14 cellular contexts compared by ENCODE assay signal in genomic region chr2:20501974-20502373, GRCh38. TPM values are rescaled to one million over a fixed set of nuclear protein-coding genes. Genes with fewer than 3 reads are reported as not detected.
A peak's percentile ranks its signal among the peaks of the same experiment; 100 is the strongest.
DNase-seq lines count a peak whose midpoint lies in the region; ATAC-seq, FAIRE-seq and TF ChIP-seq lines count a peak whose summit lies in the region.
"Had no signal": no experiment of that assay in that cellular context is flagged by ENCODE, and none has a peak within 500 bp of the region (broad histone marks: within the 10 kb centered on the region; RNA-seq: fewer than 3 reads in every experiment).

No MANE protein-coding gene starts in this region.

- TSS peak; percentile 93 for BruUV-seq in MCF 10A (replicated peaks; lab: Mats Ljungman, UMichigan)

- FAIRE-seq in small intestine (lab: Jason Lieb, UNC) = no peak
- FAIRE-seq: A204.1 had no signal

- H3K4me3 Mint-ChIP-seq in MCF 10A (ENCODE audit: unreplicated experiment) = no peak overlapping the region
- H3K4me3 Mint-ChIP-seq in WTC11 = no peak overlapping the region

- WGBS in tibial nerve, 2 donors = 71 to 80% methylated on average over 4 of the region's 4 CpGs
- WGBS in small intestine, 3 donors = 59 to 83% (median 67%) methylated on average over 4 of the region's 4 CpGs

- peaks cover 11% of the 10 kb centered on the region for H3K9me3 Mint-ChIP-seq in MCF 10A (ENCODE audit: unreplicated experiment)
- H3K9me3 Mint-ChIP-seq in WTC11 = no peaks in the 10 kb centered on the region

- CTCF ChIA-PET in MCF 10A (lab: Yijun Ruan, JAX) (interaction anchor here (0.7 to 1.7 kb wide), 5 partner anchors 55 to 149 kb away, joined by 3 to 9 read pairs (median 4); partner anchors contain the start of genes HS1BP3 and RHOB), WTC11 (lab: Charles Lee) (no interaction called here)

- peak overlapping the region; percentile 98 for H3K27ac Mint-ChIP-seq in MCF 10A (ENCODE audit: low read depth, unreplicated experiment)
- no peak overlapping the region for H3K27ac Mint-ChIP-seq in WTC11

- peak; percentile 21 to 86 for TF ChIP-seq EP300 in tibial nerve (IDR thresholded peaks at IDR 0.05)

- peak overlapping the region in 1 of 2 donors; percentile 49 for H3K27ac ChIP-seq in breast epithelium
- peak overlapping the region; percentile 43 for H3K27ac ChIP-seq in SJSA1
- H3K27ac ChIP-seq in tibial nerve = no peak overlapping the region
- no peak overlapping the region for H3K27ac ChIP-seq in small intestine (ENCODE audit: low read depth in 1 of 2, low read length in 1 of 2)
- H3K27ac ChIP-seq: coronary artery, tibial artery had no signal

- no peak for TF ChIP-seq POLR2A in breast epithelium (IDR thresholded peaks at IDR 0.05)
- no peak for TF ChIP-seq POLR2A in tibial nerve (IDR thresholded peaks at IDR 0.05)

- POLR2A ChIA-PET in MCF 10A (lab: Yijun Ruan, JAX) = interaction anchor here (0.6 to 1.8 kb wide), 13 partner anchors 8 to 116 kb away, joined by 3 to 9 read pairs (median 3); partner anchors contain the start of gene RHOB
- POLR2A ChIA-PET in WTC11 (lab: Charles Lee) = no interaction called here

- peaks cover 0 to 1% of the 10 kb centered on the region in 2 donors for H3K4me1 ChIP-seq in breast epithelium
- H3K4me1 ChIP-seq in SJSA1 (replicated peaks) = peaks cover 26% of the 10 kb centered on the region
- H3K4me1 ChIP-seq in tibial nerve = peaks cover 0 to 4% (median 2%) of the 10 kb centered on the region in 4 donors
- H3K4me1 ChIP-seq in small intestine (ENCODE audit: control insufficient read depth in 2 of 2, insufficient read depth in 1 of 2, low read depth in 1 of 2, low read length in 1 of 2) = no peaks in the 10 kb centered on the region

- H3K36me3 ChIP-seq in breast epithelium = no peaks in the 10 kb centered on the region
- no peaks in the 10 kb centered on the region for H3K36me3 ChIP-seq in SJSA1
- H3K36me3 ChIP-seq in tibial nerve = no peaks in the 10 kb centered on the region
- no peaks in the 10 kb centered on the region for H3K36me3 ChIP-seq in small intestine (ENCODE audit: control insufficient read depth in 2 of 2, insufficient read depth in 2 of 2, low read length in 2 of 2)
- H3K36me3 ChIP-seq: tibial artery had no signal

- H3K4me1 Mint-ChIP-seq in MCF 10A (ENCODE audit: insufficient read depth, unreplicated experiment) (peaks cover 45% of the 10 kb centered on the region), WTC11 (peaks cover 12% of the 10 kb centered on the region)

- no peaks in the 10 kb centered on the region for H3K27me3 Mint-ChIP-seq in MCF 10A (ENCODE audit: insufficient read depth, unreplicated experiment)
- no peaks in the 10 kb centered on the region for H3K27me3 Mint-ChIP-seq in WTC11 (ENCODE audit: low read depth)

- intact Hi-C loops in MCF 10A (cut with micrococcal nuclease) = loop anchor here (5.0 to 10.0 kb wide), 2 partner anchors 73 to 115 kb away; no protein-coding TSS in a partner anchor
- intact Hi-C loops in breast epithelium (cut with DNase I; ENCODE audit: low total_unique reads) = no loop called here

- ATAC-seq in WTC11 = no peak

- TF ChIP-seq CTCF in MCF 10A (IDR thresholded peaks at IDR 0.05; ENCODE audit: unreplicated experiment) (no peak), breast epithelium (IDR thresholded peaks at IDR 0.05) (no peak), fibroblast of the aortic adventitia (IDR thresholded peaks at IDR 0.05; ENCODE audit: insufficient read depth, low read length) (no peak), tibial nerve (IDR thresholded peaks at IDR 0.05) (no peak), WTC11 (IDR thresholded peaks at IDR 0.05) (no peak)

- H3K9me3 ChIP-seq in breast epithelium (no peaks in the 10 kb centered on the region), SJSA1 (replicated peaks) (no peaks in the 10 kb centered on the region), tibial nerve (no peaks in the 10 kb centered on the region), small intestine (ENCODE audit: control insufficient read depth, low read depth) (no peaks in the 10 kb centered on the region)
- H3K9me3 ChIP-seq: tibial artery had no signal

- peaks cover 6% of the 10 kb centered on the region for H3K36me3 Mint-ChIP-seq in MCF 10A (ENCODE audit: insufficient read depth, unreplicated experiment)
- H3K36me3 Mint-ChIP-seq in WTC11 = no peaks in the 10 kb centered on the region

- no peak overlapping the region for H3K4me3 ChIP-seq in breast epithelium
- H3K4me3 ChIP-seq in SJSA1 = no peak overlapping the region
- no peak overlapping the region for H3K4me3 ChIP-seq in fibroblast of the aortic adventitia (ENCODE audit: low read depth, low read length)
- H3K4me3 ChIP-seq in tibial nerve = no peak overlapping the region
- H3K4me3 ChIP-seq in small intestine (ENCODE audit: low read depth in 1 of 2, low read length in 2 of 2) = no peak overlapping the region
- H3K4me3 ChIP-seq: coronary artery, tibial artery had no signal

- H3K27me3 ChIP-seq in breast epithelium (no peaks in the 10 kb centered on the region), SJSA1 (replicated peaks) (no peaks in the 10 kb centered on the region), tibial nerve (no peaks in the 10 kb centered on the region), small intestine (ENCODE audit: control insufficient read depth in 2 of 2, insufficient read depth in 2 of 2, low read length in 2 of 2) (no peaks in the 10 kb centered on the region)
- H3K27me3 ChIP-seq: tibial artery had no signal

- DNase-seq in MCF 10A (ENCODE audit: unreplicated experiment) (peak; percentile 98), breast epithelium (ENCODE audit: low spot score in 2 of 2) (no peak), SJSA1 (ENCODE audit: low read depth in 1 of 2, low spot score in 2 of 2) (peak; percentile 51 to 62), fibroblast of the aortic adventitia (ENCODE audit: low read depth) (peak; percentile 99), tibial nerve (ENCODE audit: low spot score in 2 of 2) (peak in 1 of 2 donors; percentile 63), small intestine (no peak), WTC11 (ENCODE audit: low spot score) (no peak), NCI-H187 treated with DMSO at 0.1 percent for 48 hours (lab: John Stamatoyannopoulos, UW) (no peak)
- DNase-seq: activated T-cell treated with anti-CD3 and anti-CD28 coated beads, Interleukin-2, amount 50 U/mL, for 1 hour; NCI-H446; T-helper 2 cell had no signal

TF ChIP-seq in WTC11, 78 proteins besides CTCF, POLR2A, EP300 and RAD21:
- TF ChIP-seq PRRX2 (CRISPR knock-in tag; IDR thresholded peaks at IDR 0.05) (no peak), CREB1 (CRISPR knock-in tag; IDR thresholded peaks at IDR 0.05) (no peak), E2F5 (CRISPR knock-in tag; IDR thresholded peaks at IDR 0.05) (no peak), SMAD3 (CRISPR knock-in tag; IDR thresholded peaks at IDR 0.05; ENCODE audit: borderline replicate concordance) (no peak)

RNA-seq across cellular contexts. Expression of gene RHOB, which starts 55.1 kb away (rescaled TPM):
- total RNA-seq in MCF 10A (2022) (28.1 and 45.7 TPM in 2 replicates), breast epithelium (1,000 to 10,000 TPM in 1 of 3 donors, 100 to 1,000 TPM in 2; 643 to 1,178 (median 772) TPM), fibroblast of the aortic adventitia (ENCODE audit: low replicate concordance) (40.5 and 82.0 TPM in 2 replicates), tibial nerve (1,000 to 10,000 TPM; 1,356 to 1,875 (median 1,699) TPM), WTC11 (2021) (20.4 to 23.2 TPM (median 22.7 TPM) in 3 replicates)
- total RNA-seq in SJSA1 (2014; rRNA removed; shearing (Covaris generic)) = 399 and 453 TPM in 2 replicates
- 100 to 1,000 TPM in 1 of 3 donors, 10 to 100 TPM in 2; 17.7 to 246 (median 25.4) TPM for polyA plus RNA-seq in small intestine

Comparison
In these comparisons a context has a peak if more than half of its experiments do, and no peak if none do; other contexts are left out.
1. DNase-seq: peak in MCF 10A (single experiment), SJSA1 (2 of 2) and fibroblast of the aortic adventitia (single experiment); none in breast epithelium (0 of 2), small intestine (single experiment), WTC11 (single experiment) and NCI-H187 treated with DMSO at 0.1 percent for 48 hours (single experiment).